In the genomic region with DNA sequence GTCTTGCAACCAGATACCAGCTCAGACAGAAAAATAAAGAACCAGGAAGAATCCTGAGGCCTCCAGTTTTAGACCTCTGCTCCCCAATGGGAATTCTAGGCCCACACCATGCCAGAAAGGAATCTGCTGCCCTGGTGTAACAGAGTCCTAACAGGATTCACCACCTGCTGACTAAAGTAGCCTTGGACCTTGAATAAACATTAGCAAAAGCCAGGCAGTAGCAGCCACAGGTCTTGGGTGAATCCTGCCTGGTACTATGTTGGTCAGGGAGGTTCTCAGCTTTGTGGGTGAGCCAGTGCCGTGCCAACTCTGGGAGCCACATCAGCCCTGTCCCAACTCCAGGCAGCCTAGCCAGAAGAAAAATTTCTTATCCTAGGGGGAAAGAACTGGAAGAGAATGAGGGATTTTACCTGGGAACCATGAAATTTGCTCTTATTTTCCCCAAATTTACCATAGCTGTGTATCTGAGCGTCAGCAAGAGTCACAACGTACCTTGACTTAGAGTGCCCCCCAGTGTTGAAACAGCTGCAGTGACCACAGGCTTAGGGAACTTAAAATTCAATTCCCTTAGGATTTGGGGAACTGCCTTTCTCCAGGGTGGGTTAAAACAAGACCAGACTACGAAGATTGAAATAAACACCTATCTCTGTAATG, we compare ENCODE assay signal across 10 cellular contexts.
DNase-seq lines count a peak whose midpoint lies in the region; ATAC-seq and TF ChIP-seq lines count a peak whose summit lies in the region.
"Had no signal": no experiment of that assay in that cellular context is flagged by ENCODE, and none has a peak within 500 bp of the region (broad histone marks: within the 10 kb centered on the region; RNA-seq: fewer than 3 reads in every experiment).

No MANE protein-coding gene starts in this region.

- no peak overlapping the region for H3K4me3 Mint-ChIP-seq in WTC11

- no peak overlapping the region for H2BK5ac ChIP-seq in mesendoderm (ENCODE audit: low read length)

- H3K9ac ChIP-seq in mesendoderm (ENCODE audit: low read length): no peak overlapping the region

- no peaks in the 10 kb centered on the region for H3K79me2 ChIP-seq in mesendoderm (ENCODE audit: control insufficient read depth, insufficient read depth, low read length)

- H3K36me3 ChIP-seq in mesendoderm (ENCODE audit: control insufficient read depth, insufficient read depth, low read length): no peaks in the 10 kb centered on the region

- H3K56ac ChIP-seq in mesendoderm (ENCODE audit: low read length): peak overlapping the region; percentile 17

- no peak overlapping the region for H3K4me3 ChIP-seq in mesendoderm (ENCODE audit: low read length)

- H3K27ac ChIP-seq in mesendoderm (ENCODE audit: low read depth, low read length): no peak overlapping the region

- H4K8ac ChIP-seq in mesendoderm (ENCODE audit: low read depth, low read length): no peak overlapping the region

- H2AK5ac ChIP-seq in mesendoderm (ENCODE audit: low read length): no peak overlapping the region

- no peak overlapping the region for H3K18ac ChIP-seq in mesendoderm (ENCODE audit: low read length)

- H3K4me1 Mint-ChIP-seq in WTC11: peaks cover 17% of the 10 kb centered on the region

- DNase-seq in NCI-H1694 treated with DMSO at 0.1 percent for 48 hours (lab: John Stamatoyannopoulos, UW) (peak; percentile 9), NCI-H1694 (lab: John Stamatoyannopoulos, UW) (no peak), Kasumi-1 (lab: John Stamatoyannopoulos, UW) (peak; percentile 11 to 12), WTC11 (ENCODE audit: low spot score) (peak; percentile 62), mesendoderm (peak; percentile 78), NCI-H345 treated with DMSO at 0.1 percent for 48 hours (lab: John Stamatoyannopoulos, UW; ENCODE audit: unreplicated experiment) (no peak), GM19238 (ENCODE audit: insufficient read length, low spot score) (no peak)
- DNase-seq: activated CD8-positive, alpha-beta memory T cell treated with anti-CD3 and anti-CD28 coated beads, Interleukin-2, amount 50 U/mL, for 4 hours; SW 1271 had no signal

- H3K27ac Mint-ChIP-seq in WTC11: peak overlapping the region; percentile 79

- no peaks in the 10 kb centered on the region for H3K4me1 ChIP-seq in mesendoderm (ENCODE audit: control insufficient read depth, low read depth, low read length)

- peaks cover 12% of the 10 kb centered on the region for H3K36me3 Mint-ChIP-seq in WTC11

- H3K27me3 Mint-ChIP-seq in WTC11 (ENCODE audit: low read depth): no peaks in the 10 kb centered on the region

- TF ChIP-seq CTCF in WTC11 (IDR thresholded peaks at IDR 0.05): peak; percentile 76

- H2BK15ac ChIP-seq in mesendoderm (replicated peaks; ENCODE audit: low read depth): no peak overlapping the region

- no peaks in the 10 kb centered on the region for H3K27me3 ChIP-seq in mesendoderm (ENCODE audit: insufficient read depth, low read length, poor library complexity)

- CTCF ChIA-PET in WTC11 (lab: Charles Lee): interaction anchor here (0.6 to 2.9 kb wide), 27 partner anchors 15 to 1995 kb away, joined by 3 to 29 read pairs (median 3); no protein-coding TSS in a partner anchor

- H3K9me3 Mint-ChIP-seq in WTC11: peaks cover 17% of the 10 kb centered on the region

- no peak overlapping the region for H4K5ac ChIP-seq in mesendoderm (ENCODE audit: low read length)

- ATAC-seq in WTC11: peak; percentile 95
- ATAC-seq in HG02981 (IDR thresholded peaks at IDR 0.05; ENCODE audit: unreplicated experiment): no peak

- H3K4me2 ChIP-seq in mesendoderm (ENCODE audit: low read length): no peak overlapping the region

- no peak overlapping the region for H3K4ac ChIP-seq in mesendoderm (ENCODE audit: low read depth, low read length)

- no peaks in the 10 kb centered on the region for H3K79me1 ChIP-seq in mesendoderm (ENCODE audit: low read length)

- H2BK120ac ChIP-seq in mesendoderm (ENCODE audit: low read depth, low read length): no peak overlapping the region

- H3K23ac ChIP-seq in mesendoderm (ENCODE audit: low read length): no peak overlapping the region

- POLR2A ChIA-PET in WTC11 (lab: Charles Lee): no interaction called here

- WGBS in mesendoderm (ENCODE audit: extremely low coverage, insufficient coverage, low lambda C conversion rate): no CpG with 5 or more reads among the region's 4 CpGs

TF ChIP-seq in WTC11, 78 proteins besides CTCF, POLR2A, EP300 and RAD21:
- TF ChIP-seq, protein P1, sequence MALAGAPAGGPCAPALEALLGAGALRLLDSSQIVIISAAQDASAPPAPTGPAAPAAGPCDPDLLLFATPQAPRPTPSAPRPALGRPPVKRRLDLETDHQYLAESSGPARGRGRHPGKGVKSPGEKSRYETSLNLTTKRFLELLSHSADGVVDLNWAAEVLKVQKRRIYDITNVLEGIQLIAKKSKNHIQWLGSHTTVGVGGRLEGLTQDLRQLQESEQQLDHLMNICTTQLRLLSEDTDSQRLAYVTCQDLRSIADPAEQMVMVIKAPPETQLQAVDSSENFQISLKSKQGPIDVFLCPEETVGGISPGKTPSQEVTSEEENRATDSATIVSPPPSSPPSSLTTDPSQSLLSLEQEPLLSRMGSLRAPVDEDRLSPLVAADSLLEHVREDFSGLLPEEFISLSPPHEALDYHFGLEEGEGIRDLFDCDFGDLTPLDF (CRISPR knock-in tag; IDR thresholded peaks at IDR 0.05): no peak
- TF ChIP-seq, protein P2, sequence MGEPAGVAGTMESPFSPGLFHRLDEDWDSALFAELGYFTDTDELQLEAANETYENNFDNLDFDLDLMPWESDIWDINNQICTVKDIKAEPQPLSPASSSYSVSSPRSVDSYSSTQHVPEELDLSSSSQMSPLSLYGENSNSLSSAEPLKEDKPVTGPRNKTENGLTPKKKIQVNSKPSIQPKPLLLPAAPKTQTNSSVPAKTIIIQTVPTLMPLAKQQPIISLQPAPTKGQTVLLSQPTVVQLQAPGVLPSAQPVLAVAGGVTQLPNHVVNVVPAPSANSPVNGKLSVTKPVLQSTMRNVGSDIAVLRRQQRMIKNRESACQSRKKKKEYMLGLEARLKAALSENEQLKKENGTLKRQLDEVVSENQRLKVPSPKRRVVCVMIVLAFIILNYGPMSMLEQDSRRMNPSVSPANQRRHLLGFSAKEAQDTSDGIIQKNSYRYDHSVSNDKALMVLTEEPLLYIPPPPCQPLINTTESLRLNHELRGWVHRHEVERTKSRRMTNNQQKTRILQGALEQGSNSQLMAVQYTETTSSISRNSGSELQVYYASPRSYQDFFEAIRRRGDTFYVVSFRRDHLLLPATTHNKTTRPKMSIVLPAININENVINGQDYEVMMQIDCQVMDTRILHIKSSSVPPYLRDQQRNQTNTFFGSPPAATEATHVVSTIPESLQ (CRISPR knock-in tag; IDR thresholded peaks at IDR 0.05): no peak
- TF ChIP-seq ESRRA (CRISPR knock-in tag; IDR thresholded peaks at IDR 0.05; ENCODE audit: borderline replicate concordance): no peak
- TF ChIP-seq RELA (CRISPR knock-in tag; IDR thresholded peaks at IDR 0.05; ENCODE audit: borderline replicate concordance): no peak
- no peak for TF ChIP-seq CREM (CRISPR knock-in tag; IDR thresholded peaks at IDR 0.05)
- no peak for TF ChIP-seq SMAD3 (CRISPR knock-in tag; IDR thresholded peaks at IDR 0.05; ENCODE audit: borderline replicate concordance)
- TF ChIP-seq, protein P3, sequence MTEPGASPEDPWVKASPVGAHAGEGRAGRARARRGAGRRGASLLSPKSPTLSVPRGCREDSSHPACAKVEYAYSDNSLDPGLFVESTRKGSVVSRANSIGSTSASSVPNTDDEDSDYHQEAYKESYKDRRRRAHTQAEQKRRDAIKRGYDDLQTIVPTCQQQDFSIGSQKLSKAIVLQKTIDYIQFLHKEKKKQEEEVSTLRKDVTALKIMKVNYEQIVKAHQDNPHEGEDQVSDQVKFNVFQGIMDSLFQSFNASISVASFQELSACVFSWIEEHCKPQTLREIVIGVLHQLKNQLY (CRISPR knock-in tag; IDR thresholded peaks at IDR 0.05): no peak
- TF ChIP-seq NFYB (CRISPR knock-in tag; conservative IDR thresholded peaks at IDR 0.05; ENCODE audit: low read depth): no peak
- TF ChIP-seq, protein P4, sequence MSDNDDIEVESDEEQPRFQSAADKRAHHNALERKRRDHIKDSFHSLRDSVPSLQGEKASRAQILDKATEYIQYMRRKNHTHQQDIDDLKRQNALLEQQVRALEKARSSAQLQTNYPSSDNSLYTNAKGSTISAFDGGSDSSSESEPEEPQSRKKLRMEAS (CRISPR knock-in tag; IDR thresholded peaks at IDR 0.05): no peak

Comparison
In these comparisons a context has a peak if more than half of its experiments do, and no peak if none do; other contexts are left out.
1. DNase-seq: peak in NCI-H1694 treated with DMSO at 0.1 percent for 48 hours (single experiment), Kasumi-1 (2 of 2), WTC11 (single experiment) and mesendoderm (single experiment); none in NCI-H1694 (single experiment), NCI-H345 treated with DMSO at 0.1 percent for 48 hours (single experiment) and GM19238 (single experiment).